Comparison of ENCODE assay signal across 19 cellular contexts in genomic region chr18:21823848-21824247, GRCh38.
DNase-seq lines count a peak whose midpoint lies in the region; ATAC-seq, FAIRE-seq and TF ChIP-seq lines count a peak whose summit lies in the region.
"Had no signal": no experiment of that assay in that cellular context is flagged by ENCODE, and none has a peak within 500 bp of the region (broad histone marks: within the 10 kb centered on the region; RNA-seq: fewer than 3 reads in every experiment).

No MANE protein-coding gene starts in this region.

- H3K4me3 ChIP-seq in HepG2 (replicated peaks in 1 of 3; ENCODE audit: insufficient read depth in 1 of 3, low read depth in 2 of 3, low read length in 3 of 3) (no peak overlapping the region), right lobe of liver (no peak overlapping the region), psoas muscle (no peak overlapping the region), kidney (ENCODE audit: low read length in 2 of 2) (no peak overlapping the region)
- H3K4me3 ChIP-seq: BLaER1, GM12878 had no signal

- BruUV-seq in HepG2 (replicated peaks; lab: Mats Ljungman, UMichigan) = no TSS peak

- H3K27me3 ChIP-seq in HepG2 (ENCODE audit: control insufficient read depth in 1 of 2, insufficient read depth in 2 of 2, low read length in 2 of 2) (no peaks in the 10 kb centered on the region), right lobe of liver (no peaks in the 10 kb centered on the region), psoas muscle (ENCODE audit: insufficient read depth in 3 of 3, low read length in 2 of 3) (no peaks in the 10 kb centered on the region)
- H3K27me3 ChIP-seq: BLaER1 had no signal

- POLR2A ChIA-PET in HepG2 (lab: Yijun Ruan, JAX) = no interaction called here

- FAIRE-seq in HepG2 (lab: Jason Lieb, UNC) (no peak), kidney (lab: Jason Lieb, UNC) (no peak)
- FAIRE-seq: GM12878 had no signal

- CTCF ChIA-PET in HepG2 (lab: Yijun Ruan, JAX; ENCODE audit: low intra/inter-chr PET ratio, low total read pairs) = no interaction called here

- intact Hi-C loops in HepG2 (cut with micrococcal nuclease; ENCODE audit: unreplicated experiment) = no loop called here
- intact Hi-C loops in right lobe of liver (cut with DNase I) = no loop called here
- intact Hi-C loops in psoas muscle (cut with DNase I) = loop anchor here in 1 of 2 donors (10.0 kb wide), 1 partner anchor 369 kb away; no protein-coding TSS in a partner anchor
- intact Hi-C loops in kidney (cut with DNase I) = no loop called here

- H4K20me1 ChIP-seq in HepG2 (ENCODE audit: insufficient read depth, low read length) = no peaks in the 10 kb centered on the region

- no peak for DNase-seq in HepG2 (ENCODE audit: low spot score)
- DNase-seq in right lobe of liver = no peak
- peak; percentile 32 for DNase-seq in RPMI8226
- no peak for DNase-seq in psoas muscle
- no peak for DNase-seq in kidney
- no peak for DNase-seq in pons (ENCODE audit: low spot score)
- DNase-seq: 8988T; AML-193; CD4-positive, alpha-beta memory T cell; DMS79 treated with DMSO at 0.1 percent for 48 hours; GOT3; H7; HFFc6; KG1 had no signal

- no peak overlapping the region for H3K27ac ChIP-seq in HepG2 (ENCODE audit: extremely low read length, insufficient read depth, low read length)
- H3K27ac ChIP-seq in right lobe of liver = no peak overlapping the region
- peak overlapping the region; percentile 86 for H3K27ac ChIP-seq in psoas muscle
- H3K27ac ChIP-seq in kidney (ENCODE audit: low read depth in 2 of 2, low read length in 2 of 2) = no peak overlapping the region
- H3K27ac ChIP-seq: BLaER1, HL-60 had no signal

- H3K9me3 ChIP-seq in HepG2 (ENCODE audit: low read length) = no peaks in the 10 kb centered on the region
- H3K9me3 ChIP-seq in right lobe of liver = no peaks in the 10 kb centered on the region
- no peaks in the 10 kb centered on the region for H3K9me3 ChIP-seq in psoas muscle
- H3K9me3 ChIP-seq in kidney (ENCODE audit: control insufficient read depth in 1 of 2, low read length in 2 of 2) = no peaks in the 10 kb centered on the region
- H3K9me3 ChIP-seq: BLaER1 had no signal

- in situ Hi-C loops in HepG2 (cut with HindIII; ENCODE audit: extremely low pct_ligation_motif_present, low pct_unique_long_range_greater_than_20kb) = no loop called here

- TF ChIP-seq CTCF in HepG2 (CRISPR knock-in tag; IDR thresholded peaks at IDR 0.05) (no peak), right lobe of liver (IDR thresholded peaks at IDR 0.05) (no peak), psoas muscle (IDR thresholded peaks at IDR 0.05) (no peak), kidney (IDR thresholded peaks at IDR 0.05; ENCODE audit: borderline replicate concordance, extremely low read depth, insufficient read depth) (no peak)

- no peak overlapping the region for H2AFZ ChIP-seq in HepG2 (ENCODE audit: low read length)

- ATAC-seq in HepG2 = no peak
- no peak for ATAC-seq in right lobe of liver
- ATAC-seq in psoas muscle = no peak
- no peak for ATAC-seq in GM18873 (IDR thresholded peaks at IDR 0.05; ENCODE audit: low FRiP score, unreplicated experiment)
- ATAC-seq: GM12878, HCT116 had no signal

- no peaks in the 10 kb centered on the region for H3K79me2 ChIP-seq in HepG2 (ENCODE audit: insufficient read depth, low read length)

- H3K4me1 ChIP-seq in HepG2 (ENCODE audit: insufficient read depth, low read length) = peaks cover 4% of the 10 kb centered on the region
- peaks cover 0 to 14% (median 0%) of the 10 kb centered on the region in 4 donors for H3K4me1 ChIP-seq in right lobe of liver
- H3K4me1 ChIP-seq in psoas muscle = peaks cover 7% of the 10 kb centered on the region
- H3K4me1 ChIP-seq in kidney (ENCODE audit: control insufficient read depth in 1 of 2, insufficient read depth in 1 of 2, low read depth in 1 of 2, low read length in 2 of 2) = no peaks in the 10 kb centered on the region
- H3K4me1 ChIP-seq: BLaER1 had no signal

- TF ChIP-seq POLR2A in HepG2 (IDR thresholded peaks at IDR 0.05; ENCODE audit: insufficient read depth in 1 of 2, low read depth in 2 of 2, low read length in 2 of 2) (no peak), right lobe of liver (IDR thresholded peaks at IDR 0.05) (no peak)

- H3K36me3 ChIP-seq in HepG2 (replicated peaks in 1 of 2; ENCODE audit: control insufficient read depth in 1 of 2, insufficient read depth in 2 of 2, low read length in 2 of 2) = peaks cover 4 to 9% of the 10 kb centered on the region in 2 experiments; a peak in 2 of 5 replicates
- H3K36me3 ChIP-seq in right lobe of liver = peaks cover 0 to 5% (median 0%) of the 10 kb centered on the region in 4 donors
- peaks cover 0 to 32% of the 10 kb centered on the region in 2 donors for H3K36me3 ChIP-seq in psoas muscle (ENCODE audit: insufficient read depth in 1 of 2, low read depth in 1 of 2)
- no peaks in the 10 kb centered on the region for H3K36me3 ChIP-seq in kidney (ENCODE audit: control insufficient read depth in 1 of 2, insufficient read depth in 2 of 2, low read length in 2 of 2)

- WGBS in HepG2 (ENCODE audit: low lambda C conversion rate) = 96% methylated on average over 3 of the region's 3 CpGs
- WGBS in right lobe of liver (ENCODE audit: insufficient coverage, low coverage, low lambda C conversion rate, missing lambda C conversion rate) = 89% methylated on average over 3 of the region's 3 CpGs
- 37 to 75% (median 40%) methylated on average over 3 of the region's 3 CpGs for WGBS in psoas muscle, 3 donors

- no peak for TF ChIP-seq EP300 in HepG2 (IDR thresholded peaks at IDR 0.05; ENCODE audit: low read depth in 2 of 2, low read length in 2 of 2)
- TF ChIP-seq EP300 in HepG2 (CRISPR knock-in tag; IDR thresholded peaks at IDR 0.05; ENCODE audit: borderline replicate concordance) = no peak

- H3K9ac ChIP-seq in HepG2 (ENCODE audit: insufficient read depth, low read depth, low read length) (no peak overlapping the region), kidney (ENCODE audit: low read length in 2 of 2) (no peak overlapping the region)
- H3K9ac ChIP-seq: BLaER1 had no signal

- no peak overlapping the region for H3K4me2 ChIP-seq in HepG2 (ENCODE audit: low read depth, low read length)
- H3K4me2 ChIP-seq: BLaER1 had no signal

- TF ChIP-seq RAD21 in HepG2 (CRISPR knock-in tag; IDR thresholded peaks at IDR 0.05) = no peak

TF ChIP-seq in HepG2, 621 proteins besides CTCF, POLR2A, EP300 and RAD21 (continues in another document):
- TF ChIP-seq DBP (CRISPR knock-in tag; IDR thresholded peaks at IDR 0.05; ENCODE audit: not compliant biosample characterization) (no peak), TERF1 (CRISPR knock-in tag; IDR thresholded peaks at IDR 0.05) (no peak), NCOA5 (CRISPR knock-in tag; IDR thresholded peaks at IDR 0.05) (no peak), ZNF749 (CRISPR knock-in tag; IDR thresholded peaks at IDR 0.05; ENCODE audit: borderline replicate concordance) (no peak), ZXDC (CRISPR knock-in tag; IDR thresholded peaks at IDR 0.05) (no peak), GFI1 (CRISPR knock-in tag; IDR thresholded peaks at IDR 0.05; ENCODE audit: borderline replicate concordance) (no peak), RAD51 (IDR thresholded peaks at IDR 0.05; ENCODE audit: borderline replicate concordance) (no peak), MAFK (conservative IDR thresholded peaks at IDR 0.05 in 1 of 2, IDR thresholded peaks at IDR 0.05 in 1 of 2; ENCODE audit: low read length in 2 of 2) (peak; percentile 29 to 70; a peak in 2 of 4 replicates), ZNF292 (CRISPR knock-in tag; IDR thresholded peaks at IDR 0.05; ENCODE audit: borderline replicate concordance, low read depth) (no peak)
